8 cellular contexts compared by ENCODE assay signal in genomic region chr1:226940806-226941067, GRCh38. TPM values are rescaled to one million over a fixed set of nuclear protein-coding genes. Genes with fewer than 3 reads are reported as not detected.
A peak's percentile ranks its signal among the peaks of the same experiment; 100 is the strongest.
DNase-seq lines count a peak whose midpoint lies in the region; ATAC-seq and TF ChIP-seq lines count a peak whose summit lies in the region.

No MANE protein-coding gene starts in this region.

- no peaks in the 10 kb centered on the region for H3K27me3 Mint-ChIP-seq in activated CD4-positive, alpha-beta T cell treated with anti-CD3 and anti-CD28 coated beads, Interleukin-2, amount 10 ng/mL, durations not matched to agents 7 days and 5 days

- peaks cover 7% of the 10 kb centered on the region for H3K9me3 Mint-ChIP-seq in activated CD4-positive, alpha-beta T cell treated with anti-CD3 and anti-CD28 coated beads, Interleukin-2, amount 10 ng/mL, durations not matched to agents 7 days and 5 days

- peaks cover 50 to 64% of the 10 kb centered on the region in 2 donors for H3K4me1 ChIP-seq in adrenal gland (replicated peaks in 1 of 2)
- peaks cover 25 to 65% (median 48%) of the 10 kb centered on the region in 4 donors for H3K4me1 ChIP-seq in liver (ENCODE audit: control insufficient read depth in 4 of 4, insufficient read depth in 4 of 4, low read length in 3 of 4)
- H3K4me1 ChIP-seq in thoracic aorta (ENCODE audit: control insufficient read depth in 1 of 2, low read depth in 2 of 2): peaks cover 19 to 23% of the 10 kb centered on the region in 2 donors

- H3K27ac ChIP-seq in adrenal gland (peak overlapping the region in 4 of 5 donors; percentile 66 to 98 (median 83)), liver (ENCODE audit: low read depth in 1 of 2, low read length in 2 of 2) (peak overlapping the region; percentile 79 to 96), thoracic aorta (no peak overlapping the region)

- H3K9me3 ChIP-seq in adrenal gland (replicated peaks in 1 of 3): no peaks in the 10 kb centered on the region
- H3K9me3 ChIP-seq in liver (ENCODE audit: control insufficient read depth in 4 of 4, low read length in 3 of 4): no peaks in the 10 kb centered on the region
- H3K9me3 ChIP-seq in thoracic aorta: no peaks in the 10 kb centered on the region

- peak overlapping the region; percentile 98 for H3K27ac Mint-ChIP-seq in activated CD4-positive, alpha-beta T cell treated with anti-CD3 and anti-CD28 coated beads, Interleukin-2, amount 10 ng/mL, durations not matched to agents 7 days and 5 days

- H3K4me1 Mint-ChIP-seq in activated CD4-positive, alpha-beta T cell treated with anti-CD3 and anti-CD28 coated beads, Interleukin-2, amount 10 ng/mL, durations not matched to agents 7 days and 5 days: peaks cover 53% of the 10 kb centered on the region

- TF ChIP-seq RAD21 in liver (IDR thresholded peaks at IDR 0.05): no peak

- peak overlapping the region; percentile 84 for H3K4me3 Mint-ChIP-seq in activated CD4-positive, alpha-beta T cell treated with anti-CD3 and anti-CD28 coated beads, Interleukin-2, amount 10 ng/mL, durations not matched to agents 7 days and 5 days

- intact Hi-C loops in adrenal gland (cut with DNase I): no loop called here

- peak overlapping the region; percentile 20 to 80 for H3K9ac ChIP-seq in liver (ENCODE audit: low read depth in 1 of 2, low read length in 2 of 2)

- TF ChIP-seq CTCF in adrenal gland (IDR thresholded peaks at IDR 0.05) (no peak), liver (IDR thresholded peaks at IDR 0.05; ENCODE audit: low read depth, low read length, missing input control) (no peak), thoracic aorta (IDR thresholded peaks at IDR 0.05) (no peak)

- CTCF ChIA-PET in activated CD4-positive, alpha-beta T cell treated with anti-CD3 and anti-CD28 coated beads, Interleukin-2, amount 10 ng/mL, durations not matched to agents 7 days and 5 days (lab: Charles Lee): interaction anchor here (0.9 kb wide), 1 partner anchor 22 kb away, joined by 3 read pairs; no protein-coding TSS in a partner anchor

- H3K36me3 ChIP-seq in adrenal gland (replicated peaks in 1 of 2) (no peaks in the 10 kb centered on the region), liver (ENCODE audit: control insufficient read depth in 4 of 4, insufficient read depth in 3 of 4, low read depth in 1 of 4, low read length in 3 of 4) (no peaks in the 10 kb centered on the region), thoracic aorta (no peaks in the 10 kb centered on the region)

- 21 to 27% (median 23%) methylated on average over 6 of the region's 6 CpGs for WGBS in adrenal gland, 4 donors
- 21% methylated on average over 6 of the region's 6 CpGs for WGBS in liver

- TF ChIP-seq POLR2A in adrenal gland (IDR thresholded peaks at IDR 0.05): no peak

- DNase-seq in activated CD4-positive, alpha-beta T cell treated with anti-CD3 and anti-CD28 coated beads, Interleukin-2, amount 10 ng/mL, durations not matched to agents 7 days and 5 days: no peak
- no peak for DNase-seq in activated CD4-positive, alpha-beta T cell treated with anti-CD3 and anti-CD28 coated beads for 1 hour
- DNase-seq in adrenal gland (peak in 1 of 7 donors; percentile 13), thoracic aorta (ENCODE audit: low spot score) (no peak)

- H3K4me3 ChIP-seq in adrenal gland: peak overlapping the region; percentile 67 to 88 (median 82)
- H3K4me3 ChIP-seq in liver (ENCODE audit: low read depth in 1 of 3, low read length in 3 of 3): peak overlapping the region; percentile 64 to 94 (median 81)
- peak overlapping the region; percentile 96 for H3K4me3 ChIP-seq in thoracic aorta

- POLR2A ChIA-PET in activated CD4-positive, alpha-beta T cell treated with anti-CD3 and anti-CD28 coated beads, Interleukin-2, amount 10 ng/mL, durations not matched to agents 7 days and 5 days (lab: Charles Lee): interaction anchor here (1.1 kb wide), 1 partner anchor 25 kb away, joined by 5 read pairs; no protein-coding TSS in a partner anchor

- ATAC-seq in thoracic aorta (ENCODE audit: insufficient number of reproducible peaks, low FRiP score, low read depth): no peak
- no peak for ATAC-seq in HG03457 (IDR thresholded peaks at IDR 0.05; ENCODE audit: unreplicated experiment)
- no peak for ATAC-seq in GM21529 (IDR thresholded peaks at IDR 0.05; ENCODE audit: unreplicated experiment)
- no peak for ATAC-seq in HG03097 (IDR thresholded peaks at IDR 0.05; ENCODE audit: low FRiP score, unreplicated experiment)

- no peaks in the 10 kb centered on the region for H3K27me3 ChIP-seq in adrenal gland
- H3K27me3 ChIP-seq in liver (ENCODE audit: control insufficient read depth in 4 of 4, insufficient read depth in 4 of 4, low read length in 3 of 4): no peaks in the 10 kb centered on the region
- H3K27me3 ChIP-seq in thoracic aorta (replicated peaks; ENCODE audit: insufficient read depth): no peaks in the 10 kb centered on the region

- peaks cover 10% of the 10 kb centered on the region for H3K36me3 Mint-ChIP-seq in activated CD4-positive, alpha-beta T cell treated with anti-CD3 and anti-CD28 coated beads, Interleukin-2, amount 10 ng/mL, durations not matched to agents 7 days and 5 days (ENCODE audit: low read depth)

TF ChIP-seq in liver, 16 proteins besides CTCF, POLR2A, EP300 and RAD21:
- TF ChIP-seq ATF3 (IDR thresholded peaks at IDR 0.05) (no peak), HNF4A (conservative IDR thresholded peaks at IDR 0.05) (peak in 1 of 2 donors; percentile 11)
TF ChIP-seq in liver: peak in this region for 1.

RNA-seq across cellular contexts. Expression of gene COQ8A, which starts 0.6 kb away (rescaled TPM):
- 10 to 100 TPM; 22.6 to 25.5 TPM for total RNA-seq in activated CD4-positive, alpha-beta T cell treated with anti-CD3 and anti-CD28 coated beads, Interleukin-2, amount 10 ng/mL, durations not matched to agents 7 days and 5 days
- 100 to 1,000 TPM in 7 of 8 donors, 10 to 100 TPM in 1; 30.1 to 990 (median 609) TPM for total RNA-seq in adrenal gland
- 100 to 1,000 TPM in 2 of 3 donors, 10 to 100 TPM in 1; 33.8 to 453 (median 261) TPM for polyA plus RNA-seq in adrenal gland
- 10 to 100 TPM; 24.4 to 57.1 TPM for total RNA-seq in liver
- polyA plus RNA-seq in liver: 10 to 100 TPM; 52.8 to 60.0 TPM
- 10 to 100 TPM; 15.2 to 25.6 TPM for total RNA-seq in thoracic aorta

Comparison
In these comparisons a context has a peak if more than half of its experiments do, and no peak if none do; other contexts are left out.
1. H3K27ac ChIP-seq: peak in adrenal gland (4 of 5) and liver (2 of 2); none in thoracic aorta (0 of 2).
2. Peak in every context shown above with its lines, with median percentiles within 50 percentile points of each other: H3K4me3 ChIP-seq.